1 cellular context compared by ENCODE assay signal in genomic region chr6:28117386-28118050, GRCh38.
TF ChIP-seq lines count a peak whose summit lies in the region.

No MANE protein-coding gene starts in this region.

TF ChIP-seq in K562, 482 proteins besides CTCF, POLR2A, EP300 and RAD21:
- peak; percentile 60; the same call in 1 of the 2 replicates for TF ChIP-seq ZNF263 (CRISPR knock-in tag; IDR thresholded peaks at IDR 0.05; ENCODE audit: borderline replicate concordance)
- TF ChIP-seq, protein P1, sequence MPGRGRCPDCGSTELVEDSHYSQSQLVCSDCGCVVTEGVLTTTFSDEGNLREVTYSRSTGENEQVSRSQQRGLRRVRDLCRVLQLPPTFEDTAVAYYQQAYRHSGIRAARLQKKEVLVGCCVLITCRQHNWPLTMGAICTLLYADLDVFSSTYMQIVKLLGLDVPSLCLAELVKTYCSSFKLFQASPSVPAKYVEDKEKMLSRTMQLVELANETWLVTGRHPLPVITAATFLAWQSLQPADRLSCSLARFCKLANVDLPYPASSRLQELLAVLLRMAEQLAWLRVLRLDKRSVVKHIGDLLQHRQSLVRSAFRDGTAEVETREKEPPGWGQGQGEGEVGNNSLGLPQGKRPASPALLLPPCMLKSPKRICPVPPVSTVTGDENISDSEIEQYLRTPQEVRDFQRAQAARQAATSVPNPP (IDR thresholded peaks at IDR 0.05; ENCODE audit: borderline replicate concordance, insufficient read depth, insufficient read length), result no peak
TF ChIP-seq in K562: peak in this region for 1.
